In the genomic region with DNA sequence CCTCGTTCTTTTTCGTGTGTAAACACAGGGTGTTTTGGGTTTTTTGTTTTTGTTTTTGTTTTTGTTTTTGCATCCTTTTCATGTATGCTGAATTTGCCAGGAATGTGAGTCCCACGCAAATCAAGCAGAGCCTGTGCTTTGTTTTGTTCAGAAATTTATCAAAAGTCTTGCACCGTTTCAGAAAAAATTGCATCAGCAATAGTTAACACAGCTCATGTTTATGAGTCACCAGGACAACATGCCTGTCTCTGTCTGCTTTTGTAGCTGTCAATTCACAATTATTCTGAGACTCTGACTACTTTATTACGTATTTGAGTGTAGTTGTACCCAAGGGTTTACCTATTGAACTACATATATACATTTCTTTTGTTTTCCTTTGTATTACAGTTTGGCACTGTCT, we compare ENCODE assay signal across 1 cellular context.
TF ChIP-seq lines count a peak whose summit lies in the region.

No MANE protein-coding gene starts in this region.

TF ChIP-seq in HepG2, 621 proteins besides CTCF, POLR2A, EP300 and RAD21 (continued from another document):
- TF ChIP-seq, protein P1, sequence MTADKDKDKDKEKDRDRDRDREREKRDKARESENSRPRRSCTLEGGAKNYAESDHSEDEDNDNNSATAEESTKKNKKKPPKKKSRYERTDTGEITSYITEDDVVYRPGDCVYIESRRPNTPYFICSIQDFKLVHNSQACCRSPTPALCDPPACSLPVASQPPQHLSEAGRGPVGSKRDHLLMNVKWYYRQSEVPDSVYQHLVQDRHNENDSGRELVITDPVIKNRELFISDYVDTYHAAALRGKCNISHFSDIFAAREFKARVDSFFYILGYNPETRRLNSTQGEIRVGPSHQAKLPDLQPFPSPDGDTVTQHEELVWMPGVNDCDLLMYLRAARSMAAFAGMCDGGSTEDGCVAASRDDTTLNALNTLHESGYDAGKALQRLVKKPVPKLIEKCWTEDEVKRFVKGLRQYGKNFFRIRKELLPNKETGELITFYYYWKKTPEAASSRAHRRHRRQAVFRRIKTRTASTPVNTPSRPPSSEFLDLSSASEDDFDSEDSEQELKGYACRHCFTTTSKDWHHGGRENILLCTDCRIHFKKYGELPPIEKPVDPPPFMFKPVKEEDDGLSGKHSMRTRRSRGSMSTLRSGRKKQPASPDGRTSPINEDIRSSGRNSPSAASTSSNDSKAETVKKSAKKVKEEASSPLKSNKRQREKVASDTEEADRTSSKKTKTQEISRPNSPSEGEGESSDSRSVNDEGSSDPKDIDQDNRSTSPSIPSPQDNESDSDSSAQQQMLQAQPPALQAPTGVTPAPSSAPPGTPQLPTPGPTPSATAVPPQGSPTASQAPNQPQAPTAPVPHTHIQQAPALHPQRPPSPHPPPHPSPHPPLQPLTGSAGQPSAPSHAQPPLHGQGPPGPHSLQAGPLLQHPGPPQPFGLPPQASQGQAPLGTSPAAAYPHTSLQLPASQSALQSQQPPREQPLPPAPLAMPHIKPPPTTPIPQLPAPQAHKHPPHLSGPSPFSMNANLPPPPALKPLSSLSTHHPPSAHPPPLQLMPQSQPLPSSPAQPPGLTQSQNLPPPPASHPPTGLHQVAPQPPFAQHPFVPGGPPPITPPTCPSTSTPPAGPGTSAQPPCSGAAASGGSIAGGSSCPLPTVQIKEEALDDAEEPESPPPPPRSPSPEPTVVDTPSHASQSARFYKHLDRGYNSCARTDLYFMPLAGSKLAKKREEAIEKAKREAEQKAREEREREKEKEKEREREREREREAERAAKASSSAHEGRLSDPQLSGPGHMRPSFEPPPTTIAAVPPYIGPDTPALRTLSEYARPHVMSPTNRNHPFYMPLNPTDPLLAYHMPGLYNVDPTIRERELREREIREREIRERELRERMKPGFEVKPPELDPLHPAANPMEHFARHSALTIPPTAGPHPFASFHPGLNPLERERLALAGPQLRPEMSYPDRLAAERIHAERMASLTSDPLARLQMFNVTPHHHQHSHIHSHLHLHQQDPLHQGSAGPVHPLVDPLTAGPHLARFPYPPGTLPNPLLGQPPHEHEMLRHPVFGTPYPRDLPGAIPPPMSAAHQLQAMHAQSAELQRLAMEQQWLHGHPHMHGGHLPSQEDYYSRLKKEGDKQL (CRISPR knock-in tag; IDR thresholded peaks at IDR 0.05; ENCODE audit: low read depth), result no peak
- TF ChIP-seq REPIN1 (CRISPR knock-in tag; IDR thresholded peaks at IDR 0.05; ENCODE audit: borderline replicate concordance, low read depth) (no peak), KDM3A (CRISPR knock-in tag; IDR thresholded peaks at IDR 0.05; ENCODE audit: low read depth) (no peak)
- TF ChIP-seq, protein P2, sequence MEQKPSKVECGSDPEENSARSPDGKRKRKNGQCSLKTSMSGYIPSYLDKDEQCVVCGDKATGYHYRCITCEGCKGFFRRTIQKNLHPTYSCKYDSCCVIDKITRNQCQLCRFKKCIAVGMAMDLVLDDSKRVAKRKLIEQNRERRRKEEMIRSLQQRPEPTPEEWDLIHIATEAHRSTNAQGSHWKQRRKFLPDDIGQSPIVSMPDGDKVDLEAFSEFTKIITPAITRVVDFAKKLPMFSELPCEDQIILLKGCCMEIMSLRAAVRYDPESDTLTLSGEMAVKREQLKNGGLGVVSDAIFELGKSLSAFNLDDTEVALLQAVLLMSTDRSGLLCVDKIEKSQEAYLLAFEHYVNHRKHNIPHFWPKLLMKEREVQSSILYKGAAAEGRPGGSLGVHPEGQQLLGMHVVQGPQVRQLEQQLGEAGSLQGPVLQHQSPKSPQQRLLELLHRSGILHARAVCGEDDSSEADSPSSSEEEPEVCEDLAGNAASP (CRISPR knock-in tag; IDR thresholded peaks at IDR 0.05; ENCODE audit: borderline replicate concordance), result no peak
- TF ChIP-seq, protein P3, sequence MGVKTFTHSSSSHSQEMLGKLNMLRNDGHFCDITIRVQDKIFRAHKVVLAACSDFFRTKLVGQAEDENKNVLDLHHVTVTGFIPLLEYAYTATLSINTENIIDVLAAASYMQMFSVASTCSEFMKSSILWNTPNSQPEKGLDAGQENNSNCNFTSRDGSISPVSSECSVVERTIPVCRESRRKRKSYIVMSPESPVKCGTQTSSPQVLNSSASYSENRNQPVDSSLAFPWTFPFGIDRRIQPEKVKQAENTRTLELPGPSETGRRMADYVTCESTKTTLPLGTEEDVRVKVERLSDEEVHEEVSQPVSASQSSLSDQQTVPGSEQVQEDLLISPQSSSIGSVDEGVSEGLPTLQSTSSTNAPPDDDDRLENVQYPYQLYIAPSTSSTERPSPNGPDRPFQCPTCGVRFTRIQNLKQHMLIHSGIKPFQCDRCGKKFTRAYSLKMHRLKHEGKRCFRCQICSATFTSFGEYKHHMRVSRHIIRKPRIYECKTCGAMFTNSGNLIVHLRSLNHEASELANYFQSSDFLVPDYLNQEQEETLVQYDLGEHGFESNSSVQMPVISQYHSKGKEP (CRISPR knock-in tag; IDR thresholded peaks at IDR 0.05), result no peak
